In genomic region chr12:3041558-3042164, GRCh38 we compare ENCODE assay signal across 8 cellular contexts. TPM values are rescaled to one million over a fixed set of nuclear protein-coding genes. Genes with fewer than 3 reads are reported as not detected.
DNase-seq lines count a peak whose midpoint lies in the region; ATAC-seq and TF ChIP-seq lines count a peak whose summit lies in the region.

No MANE protein-coding gene starts in this region.

- DNase-seq in EH (ENCODE audit: low read depth), result peak; percentile 81
- DNase-seq in NCI-H2227 treated with DMSO at 0.1 percent for 48 hours (lab: John Stamatoyannopoulos, UW), result peak; percentile 18
- DNase-seq in activated CD4-positive, CD25-positive, alpha-beta regulatory T cell treated with anti-CD3 and anti-CD28 coated beads, Interleukin-2, amount 50 U/mL, for 72 hours, result peak; percentile 53
- DNase-seq in coronary artery (ENCODE audit: low spot score), result no peak
- peak in 2 of 3 donors; percentile 49 to 59 for DNase-seq in right lobe of liver
- DNase-seq in stimulated activated CD8-positive, alpha-beta memory T cell treated with anti-CD3 and anti-CD28 coated beads, Interleukin-2, amount 100 ng/mL, for 48 hours (ENCODE audit: low read depth in 2 of 2), result peak; percentile 30 to 33

- ATAC-seq in HG02759 (IDR thresholded peaks at IDR 0.05; ENCODE audit: unreplicated experiment) (peak; percentile 75), right lobe of liver (peak; percentile 72 to 83 (median 81)), GM18511 (IDR thresholded peaks at IDR 0.05; ENCODE audit: unreplicated experiment) (no peak)

- no peak for TF ChIP-seq POLR2A in right lobe of liver (IDR thresholded peaks at IDR 0.05)

- TF ChIP-seq CTCF in coronary artery (IDR thresholded peaks at IDR 0.05), result peak; percentile 56
- TF ChIP-seq CTCF in right lobe of liver (IDR thresholded peaks at IDR 0.05), result peak; percentile 35 to 61 (median 49)

- no peaks in the 10 kb centered on the region for H3K9me3 ChIP-seq in right lobe of liver

- no peaks in the 10 kb centered on the region for H3K36me3 ChIP-seq in right lobe of liver

- H3K27me3 ChIP-seq in right lobe of liver, result no peaks in the 10 kb centered on the region

- H3K27ac ChIP-seq in coronary artery (no peak overlapping the region), right lobe of liver (no peak overlapping the region)

- intact Hi-C loops in right lobe of liver (cut with DNase I), result no loop called here

- H3K4me1 ChIP-seq in right lobe of liver, result no peaks in the 10 kb centered on the region

- 57% methylated on average over 7 of the region's 11 CpGs for WGBS in right lobe of liver (ENCODE audit: insufficient coverage, low coverage, low lambda C conversion rate, missing lambda C conversion rate)

- H3K4me3 ChIP-seq in coronary artery (no peak overlapping the region), right lobe of liver (no peak overlapping the region)

RNA-seq across cellular contexts. Expression of gene TSPAN9, which starts 35.5 kb away (rescaled TPM):
- 10 to 100 TPM; 23.7 to 53.2 (median 39.8) TPM for total RNA-seq in right lobe of liver
